In the genomic region with DNA sequence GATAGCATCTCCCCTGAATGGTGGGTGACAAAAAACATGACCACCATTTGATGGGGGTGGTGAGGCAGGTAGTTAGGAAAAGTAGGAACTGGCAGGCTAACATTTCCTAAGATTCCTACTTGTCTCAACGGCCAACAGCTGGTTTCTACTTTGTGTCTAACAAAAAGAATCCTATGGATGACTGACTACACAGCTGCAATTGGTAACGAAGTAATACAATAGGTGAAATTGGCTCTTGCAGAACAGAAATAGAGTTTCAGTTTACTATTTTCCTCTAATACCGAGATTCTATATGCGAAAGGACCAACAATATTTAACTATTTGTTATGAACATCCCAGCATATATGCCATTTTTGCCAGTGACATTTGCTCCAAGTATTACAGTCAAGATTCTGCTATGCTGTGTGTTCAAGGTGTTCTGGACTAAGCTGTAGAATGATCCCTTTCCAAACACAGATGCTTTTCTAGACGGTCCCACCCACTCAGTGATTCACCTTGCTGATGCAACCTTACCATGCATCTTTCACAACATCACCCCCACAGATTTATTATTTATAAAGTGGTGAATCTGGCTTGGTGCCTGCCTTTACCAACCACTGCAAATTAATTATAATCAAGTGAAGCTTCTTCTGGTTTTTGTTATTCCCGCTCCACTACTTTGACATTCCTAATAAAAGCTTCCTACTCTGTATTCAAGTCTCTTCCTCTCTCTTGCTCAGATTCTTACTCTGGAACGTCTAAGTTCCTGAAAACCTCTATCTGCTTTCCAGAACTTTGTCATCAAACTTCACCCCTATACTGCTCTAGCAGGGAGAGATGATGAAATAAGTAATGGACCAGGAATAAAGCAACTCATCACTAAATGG, we compare ENCODE assay signal across 1 cellular context.
TF ChIP-seq lines count a peak whose summit lies in the region.

No MANE protein-coding gene starts in this region.

TF ChIP-seq in IMR-90, 13 proteins besides CTCF, POLR2A, EP300 and RAD21:
- TF ChIP-seq BHLHE40 (IDR thresholded peaks at IDR 0.05; ENCODE audit: low read depth, low read length), result no peak
- TF ChIP-seq FOS (IDR thresholded peaks at IDR 0.05; ENCODE audit: low read depth, low read length), result peak; percentile 60
- peak; percentile 95 for TF ChIP-seq CEBPB (IDR thresholded peaks at IDR 0.05; ENCODE audit: low read depth, low read length)
TF ChIP-seq in IMR-90: peak in this region for 2.
